ENCODE assay signal across 25 cellular contexts in the genomic region with DNA sequence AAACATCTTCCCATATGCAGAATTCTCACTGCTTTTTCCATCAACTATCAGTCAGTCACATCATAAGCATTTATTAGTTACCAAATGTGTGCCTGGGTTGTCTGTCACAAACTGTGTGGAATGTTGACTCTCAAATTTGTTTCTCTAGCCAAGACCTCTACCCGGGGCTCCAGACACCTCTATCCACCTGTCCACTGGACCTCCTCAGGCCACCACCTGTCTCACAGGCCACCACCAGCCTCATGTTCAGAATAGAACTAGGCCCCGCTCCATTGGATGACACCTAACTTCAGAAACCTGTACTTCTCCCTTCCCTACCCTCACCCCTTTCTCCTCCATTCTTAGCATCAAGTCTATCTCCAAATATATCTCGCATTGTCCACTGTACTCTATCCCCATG.
A peak's percentile ranks its signal among the peaks of the same experiment; 100 is the strongest.
DNase-seq lines count a peak whose midpoint lies in the region; ATAC-seq and TF ChIP-seq lines count a peak whose summit lies in the region.
"Had no signal": no experiment of that assay in that cellular context is flagged by ENCODE, and none has a peak within 500 bp of the region (broad histone marks: within the 10 kb centered on the region; RNA-seq: fewer than 3 reads in every experiment).

No MANE protein-coding gene starts in this region.

- H3K36me3 ChIP-seq in HCT116 (ENCODE audit: control insufficient read depth in 1 of 2, insufficient read depth in 2 of 2, low read length in 2 of 2), result no peaks in the 10 kb centered on the region
- H3K36me3 ChIP-seq in neural progenitor cell, result no peaks in the 10 kb centered on the region
- no peaks in the 10 kb centered on the region for H3K36me3 ChIP-seq in testis (ENCODE audit: low read depth, missing control alignments)
- H3K36me3 ChIP-seq: HAP-1, SJCRH30 had no signal

- H3K27ac ChIP-seq in HCT116 (ENCODE audit: low read depth, low read length) (no peak overlapping the region), neural progenitor cell (no peak overlapping the region), testis (no peak overlapping the region)
- H3K27ac ChIP-seq: A549, HL-60, SJCRH30 had no signal

- H3K4me3 ChIP-seq in HCT116 (replicated peaks in 1 of 2; ENCODE audit: low read depth in 1 of 2, low read length in 2 of 2), result no peak overlapping the region
- H3K4me3 ChIP-seq in neural progenitor cell, result no peak overlapping the region
- no peak overlapping the region for H3K4me3 ChIP-seq in testis
- H3K4me3 ChIP-seq: A549, HAP-1, SJCRH30 had no signal

- TF ChIP-seq CTCF in HCT116 (IDR thresholded peaks at IDR 0.05 in 2 of 3, conservative IDR thresholded peaks at IDR 0.05 in 1 of 3; ENCODE audit: borderline replicate concordance in 1 of 3, insufficient read depth in 1 of 3, low read depth in 2 of 3, low read length in 2 of 3) (no peak), progenitor cell of endocrine pancreas (IDR thresholded peaks at IDR 0.05; ENCODE audit: unreplicated experiment) (no peak), neural progenitor cell (IDR thresholded peaks at IDR 0.05) (no peak), testis (IDR thresholded peaks at IDR 0.05) (no peak)

- H3F3A ChIP-seq in neural progenitor cell (ENCODE audit: low read depth), result no peaks in the 10 kb centered on the region

- H3K27ac Mint-ChIP-seq in central memory CD8-positive, alpha-beta T cell (ENCODE audit: low read depth), result peak overlapping the region; percentile 1
- H3K27ac Mint-ChIP-seq in progenitor cell of endocrine pancreas (peak overlapping the region; percentile 42), neural progenitor cell (no peak overlapping the region)
- H3K27ac Mint-ChIP-seq: CD8-positive, alpha-beta T cell had no signal

- 95% methylated on average over 3 of the region's 3 CpGs for WGBS in testis, 2 donors

- H3K79me2 ChIP-seq in HCT116 (ENCODE audit: insufficient read depth, low read length) (no peaks in the 10 kb centered on the region), neural progenitor cell (ENCODE audit: low read depth) (no peaks in the 10 kb centered on the region)

- no peaks in the 10 kb centered on the region for H3K27me3 Mint-ChIP-seq in central memory CD8-positive, alpha-beta T cell
- no peaks in the 10 kb centered on the region for H3K27me3 Mint-ChIP-seq in progenitor cell of endocrine pancreas
- no peaks in the 10 kb centered on the region for H3K27me3 Mint-ChIP-seq in neural progenitor cell (ENCODE audit: insufficient read depth, low read depth)

- ATAC-seq in HCT116, result no peak
- ATAC-seq in central memory CD8-positive, alpha-beta T cell (replicated peaks; ENCODE audit: extremely low read depth, poor library complexity, severe bottlenecking), result no peak
- ATAC-seq: A549; CD8-positive, alpha-beta T cell; Right ventricle myocardium inferior had no signal

- no peaks in the 10 kb centered on the region for H3K9me3 Mint-ChIP-seq in central memory CD8-positive, alpha-beta T cell
- H3K9me3 Mint-ChIP-seq in progenitor cell of endocrine pancreas (ENCODE audit: low read depth) (no peaks in the 10 kb centered on the region), neural progenitor cell (no peaks in the 10 kb centered on the region)
- H3K9me3 Mint-ChIP-seq: CD8-positive, alpha-beta T cell had no signal

- DNase-seq in HCT116 (ENCODE audit: low read depth, low spot score), result no peak
- DNase-seq in central memory CD8-positive, alpha-beta T cell (ENCODE audit: low spot score in 2 of 2), result no peak
- DNase-seq in progenitor cell of endocrine pancreas (ENCODE audit: low spot score, unreplicated experiment), result no peak
- DNase-seq in neural progenitor cell (ENCODE audit: low spot score), result no peak
- DNase-seq in NCI-H446 treated with DMSO at 0.1 percent for 48 hours (lab: John Stamatoyannopoulos, UW), result no peak
- no peak for DNase-seq in Kasumi-1 (lab: John Stamatoyannopoulos, UW)
- no peak for DNase-seq in testis
- DNase-seq: Caco-2; CD8-positive, alpha-beta T cell; DMS 273 treated with DMSO at 0.1 percent for 48 hours; DMS79; EL; GF-D8; GOT3; NCI-H1092 treated with DMSO at 0.1 percent for 48 hours; NCI-H1436; NCI-H187; NCI-H345; NCI-H524; NCI-H748 treated with DMSO at 0.1 percent for 48 hours; SJCRH30 had no signal

- H2AFZ ChIP-seq in HCT116 (ENCODE audit: low read depth, low read length, poor library complexity, severe bottlenecking), result no peak overlapping the region
- H2AFZ ChIP-seq in neural progenitor cell (replicated peaks), result no peak overlapping the region

- TF ChIP-seq POLR2A in HCT116 (IDR thresholded peaks at IDR 0.05; ENCODE audit: borderline replicate concordance, extremely low read depth, insufficient read depth, insufficient read length) (no peak), testis (IDR thresholded peaks at IDR 0.05) (no peak)

- peaks cover 15 to 34% of the 10 kb centered on the region in 2 experiments for H3K4me1 ChIP-seq in HCT116 (ENCODE audit: control insufficient read depth in 1 of 2, insufficient read depth in 2 of 2, low read length in 2 of 2)
- H3K4me1 ChIP-seq in neural progenitor cell, result no peaks in the 10 kb centered on the region
- H3K4me1 ChIP-seq in testis, result no peaks in the 10 kb centered on the region

- H4K20me1 ChIP-seq in HCT116 (ENCODE audit: insufficient read depth) (no peaks in the 10 kb centered on the region), neural progenitor cell (ENCODE audit: low read depth) (no peaks in the 10 kb centered on the region)

- no peaks in the 10 kb centered on the region for H3K9me3 ChIP-seq in HCT116 (ENCODE audit: control insufficient read depth in 1 of 2, insufficient read depth in 1 of 2, low read depth in 1 of 2, low read length in 2 of 2)
- no peaks in the 10 kb centered on the region for H3K9me3 ChIP-seq in neural progenitor cell (ENCODE audit: low read depth)
- no peaks in the 10 kb centered on the region for H3K9me3 ChIP-seq in testis
- H3K9me3 ChIP-seq: A549, Caco-2, HAP-1, SJCRH30 had no signal

- intact Hi-C loops in HCT116 (cut with micrococcal nuclease), result no loop called here
- intact Hi-C loops in testis (cut with DNase I; ENCODE audit: low total_unique reads), result no loop called here

- no peaks in the 10 kb centered on the region for H3K9me2 ChIP-seq in HCT116 (ENCODE audit: insufficient read depth)

- no peak overlapping the region for H3K4me3 Mint-ChIP-seq in central memory CD8-positive, alpha-beta T cell
- H3K4me3 Mint-ChIP-seq in progenitor cell of endocrine pancreas (ENCODE audit: low read depth) (no peak overlapping the region), neural progenitor cell (no peak overlapping the region)
- H3K4me3 Mint-ChIP-seq: CD8-positive, alpha-beta T cell had no signal

- no peak for TF ChIP-seq RAD21 in HCT116 (IDR thresholded peaks at IDR 0.05; ENCODE audit: low read depth)

- CTCF ChIA-PET in HCT116 (lab: Charles Lee), result no interaction called here

- H3K4me2 ChIP-seq in HCT116 (ENCODE audit: low read length) (peak overlapping the region; percentile 46; the same call in 1 of the 2 replicates), neural progenitor cell (no peak overlapping the region)
- H3K4me2 ChIP-seq: A549 had no signal

- H3K27me3 ChIP-seq in HCT116 (ENCODE audit: insufficient read depth, low read length) (no peaks in the 10 kb centered on the region), neural progenitor cell (no peaks in the 10 kb centered on the region), testis (no peaks in the 10 kb centered on the region)
- H3K27me3 ChIP-seq: SJCRH30 had no signal

- H3K36me3 Mint-ChIP-seq in central memory CD8-positive, alpha-beta T cell (ENCODE audit: insufficient read depth), result peaks cover 13% of the 10 kb centered on the region
- H3K36me3 Mint-ChIP-seq in progenitor cell of endocrine pancreas (ENCODE audit: insufficient read depth) (peaks cover 3% of the 10 kb centered on the region), neural progenitor cell (no peaks in the 10 kb centered on the region)

- H3K4me1 Mint-ChIP-seq in central memory CD8-positive, alpha-beta T cell, result no peaks in the 10 kb centered on the region
- H3K4me1 Mint-ChIP-seq in progenitor cell of endocrine pancreas (ENCODE audit: low read depth), result peaks cover 32% of the 10 kb centered on the region
- no peaks in the 10 kb centered on the region for H3K4me1 Mint-ChIP-seq in neural progenitor cell

- H3K9ac ChIP-seq in HCT116 (ENCODE audit: low read length), result no peak overlapping the region
- no peak overlapping the region for H3K9ac ChIP-seq in neural progenitor cell

- BruUV-seq in HCT116 (replicated peaks; lab: Mats Ljungman, UMichigan), result no TSS peak

- RAD21 ChIA-PET in HCT116 (lab: Charles Lee; ENCODE audit: low non-redundant PET in 1 of 2, low total read pairs in 2 of 2, uncharacterized antibody in 2 of 2, unreplicated experiment in 2 of 2), result no interaction called here

- POLR2A ChIA-PET in HCT116 (lab: Charles Lee), result no interaction called here

TF ChIP-seq in HCT116, 20 proteins besides CTCF, POLR2A, EP300 and RAD21:
- TF ChIP-seq ZFX (IDR thresholded peaks at IDR 0.05) (no peak), JUND (IDR thresholded peaks at IDR 0.05) (no peak)
- TF ChIP-seq, protein P1, sequence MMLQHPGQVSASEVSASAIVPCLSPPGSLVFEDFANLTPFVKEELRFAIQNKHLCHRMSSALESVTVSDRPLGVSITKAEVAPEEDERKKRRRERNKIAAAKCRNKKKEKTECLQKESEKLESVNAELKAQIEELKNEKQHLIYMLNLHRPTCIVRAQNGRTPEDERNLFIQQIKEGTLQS (IDR thresholded peaks at IDR 0.05), result no peak
